In genomic region chrX:53263597-53264094, GRCh38 we compare ENCODE assay signal across 10 cellular contexts. TPM values are rescaled to one million over a fixed set of nuclear protein-coding genes. Genes with fewer than 3 reads are reported as not detected.
DNase-seq lines count a peak whose midpoint lies in the region; ATAC-seq lines count a peak whose summit lies in the region.
"Had no signal": no experiment of that assay in that cellular context is flagged by ENCODE, and none has a peak within 500 bp of the region (broad histone marks: within the 10 kb centered on the region; RNA-seq: fewer than 3 reads in every experiment).

No MANE protein-coding gene starts in this region.

- no peak overlapping the region for H2BK5ac ChIP-seq in mesendoderm (ENCODE audit: low read length)

- no peaks in the 10 kb centered on the region for H3K79me2 ChIP-seq in mesendoderm (ENCODE audit: control insufficient read depth, insufficient read depth, low read length)

- H2BK15ac ChIP-seq in mesendoderm (replicated peaks; ENCODE audit: low read depth), result no peak overlapping the region

- H3K27me3 ChIP-seq in mesendoderm (ENCODE audit: insufficient read depth, low read length, poor library complexity), result no peaks in the 10 kb centered on the region

- H3K27ac Mint-ChIP-seq in activated T-cell treated with anti-CD3 and anti-CD28 coated beads, Interleukin-2, amount 50 U/mL, for 72 hours, result no peak overlapping the region

- peak; percentile 53 for DNase-seq in AG20443 (ENCODE audit: low spot score)
- DNase-seq in LoVo (ENCODE audit: low spot score), result peak; percentile 1
- DNase-seq in activated T-cell treated with anti-CD3 and anti-CD28 coated beads, Interleukin-2, amount 50 U/mL, for 72 hours, result peak; percentile 41 to 48
- peak; percentile 55 for DNase-seq in mesendoderm
- DNase-seq in NCI-H2081 (lab: John Stamatoyannopoulos, UW), result no peak
- no peak for DNase-seq in mesenteric fat pad (ENCODE audit: low spot score)
- DNase-seq: NCI-H1092 treated with DMSO at 0.1 percent for 48 hours had no signal

- no peaks in the 10 kb centered on the region for H3K9me3 Mint-ChIP-seq in activated T-cell treated with anti-CD3 and anti-CD28 coated beads, Interleukin-2, amount 50 U/mL, for 72 hours
- H3K9me3 Mint-ChIP-seq: neural crest cell had no signal

- no peak overlapping the region for H3K18ac ChIP-seq in mesendoderm (ENCODE audit: low read length)

- H3K27me3 Mint-ChIP-seq in activated T-cell treated with anti-CD3 and anti-CD28 coated beads, Interleukin-2, amount 50 U/mL, for 72 hours (ENCODE audit: low read depth), result peaks cover 61% of the 10 kb centered on the region

- ATAC-seq in activated T-cell treated with anti-CD3 and anti-CD28 coated beads, Interleukin-2, amount 50 U/mL, for 72 hours (replicated peaks in 1 of 2), result peak; percentile 82 to 90
- no peak for ATAC-seq in HG02840 (IDR thresholded peaks at IDR 0.05; ENCODE audit: low FRiP score, unreplicated experiment)
- ATAC-seq in GM21423 (IDR thresholded peaks at IDR 0.05; ENCODE audit: unreplicated experiment), result no peak

- no peak overlapping the region for H3K23ac ChIP-seq in mesendoderm (ENCODE audit: low read length)

- H3K4me2 ChIP-seq in mesendoderm (ENCODE audit: low read length), result no peak overlapping the region

- H3K27ac ChIP-seq in mesendoderm (ENCODE audit: low read depth, low read length), result no peak overlapping the region

- H3K4ac ChIP-seq in mesendoderm (ENCODE audit: low read depth, low read length), result no peak overlapping the region

- H3K4me1 ChIP-seq in mesendoderm (ENCODE audit: control insufficient read depth, low read depth, low read length), result no peaks in the 10 kb centered on the region

- no peaks in the 10 kb centered on the region for H3K79me1 ChIP-seq in mesendoderm (ENCODE audit: low read length)

- WGBS in mesendoderm (ENCODE audit: extremely low coverage, insufficient coverage, low lambda C conversion rate), result no CpG with 5 or more reads among the region's 11 CpGs

- H3K36me3 ChIP-seq in mesendoderm (ENCODE audit: control insufficient read depth, insufficient read depth, low read length), result no peaks in the 10 kb centered on the region

- H3K9ac ChIP-seq in mesendoderm (ENCODE audit: low read length), result no peak overlapping the region

- H3K4me3 ChIP-seq in mesendoderm (ENCODE audit: low read length), result no peak overlapping the region

- peaks cover 31% of the 10 kb centered on the region for H3K4me1 Mint-ChIP-seq in activated T-cell treated with anti-CD3 and anti-CD28 coated beads, Interleukin-2, amount 50 U/mL, for 72 hours (ENCODE audit: low read depth)

- H4K5ac ChIP-seq in mesendoderm (ENCODE audit: low read length), result no peak overlapping the region

- no peak overlapping the region for H3K56ac ChIP-seq in mesendoderm (ENCODE audit: low read length)

- H4K8ac ChIP-seq in mesendoderm (ENCODE audit: low read depth, low read length), result no peak overlapping the region

- H3K4me3 Mint-ChIP-seq in activated T-cell treated with anti-CD3 and anti-CD28 coated beads, Interleukin-2, amount 50 U/mL, for 72 hours, result peak overlapping the region; percentile 64 to 70
- H3K4me3 Mint-ChIP-seq: neural crest cell had no signal

- H2AK5ac ChIP-seq in mesendoderm (ENCODE audit: low read length), result no peak overlapping the region

- H2BK120ac ChIP-seq in mesendoderm (ENCODE audit: low read depth, low read length), result no peak overlapping the region

- H3K36me3 Mint-ChIP-seq in activated T-cell treated with anti-CD3 and anti-CD28 coated beads, Interleukin-2, amount 50 U/mL, for 72 hours (ENCODE audit: insufficient read depth in 2 of 2), result no peaks in the 10 kb centered on the region

RNA-seq across cellular contexts. Expression of gene IQSEC2, which starts 17.7 kb away (rescaled TPM):
- total RNA-seq in activated T-cell treated with anti-CD3 and anti-CD28 coated beads, Interleukin-2, amount 50 U/mL, for 72 hours, result 1 to 10 TPM in 1 of 2 donors, under 1 TPM in 1; 0.56 to 1.3 TPM
- 18.7 TPM for polyA plus RNA-seq in mesendoderm (2013, experiment 1 of 2)
- polyA plus RNA-seq in mesendoderm (2013, experiment 2 of 2), result 19.1 TPM
- 15.4 TPM for total RNA-seq in mesenteric fat pad

RNA-seq across cellular contexts. Expression of gene KDM5C, which starts 38.6 kb away (rescaled TPM):
- 100 to 1,000 TPM; 105 to 151 TPM for total RNA-seq in activated T-cell treated with anti-CD3 and anti-CD28 coated beads, Interleukin-2, amount 50 U/mL, for 72 hours
- polyA plus RNA-seq in mesendoderm (2013, experiment 1 of 2), result 33.4 TPM
- 31.7 TPM for polyA plus RNA-seq in mesendoderm (2013, experiment 2 of 2)
- 77.6 TPM for total RNA-seq in mesenteric fat pad

Comparison
In these comparisons a context has a peak if more than half of its experiments do, and no peak if none do; other contexts are left out.
1. DNase-seq: peak in AG20443 (single experiment), LoVo (single experiment), activated T-cell treated with anti-CD3 and anti-CD28 coated beads, Interleukin-2, amount 50 U/mL, for 72 hours (2 of 2) and mesendoderm (single experiment); none in NCI-H2081 (0 of 2) and mesenteric fat pad (single experiment).
2. ATAC-seq: peak in activated T-cell treated with anti-CD3 and anti-CD28 coated beads, Interleukin-2, amount 50 U/mL, for 72 hours (2 of 2); none in HG02840 (single experiment) and GM21423 (single experiment).